In the genomic region with DNA sequence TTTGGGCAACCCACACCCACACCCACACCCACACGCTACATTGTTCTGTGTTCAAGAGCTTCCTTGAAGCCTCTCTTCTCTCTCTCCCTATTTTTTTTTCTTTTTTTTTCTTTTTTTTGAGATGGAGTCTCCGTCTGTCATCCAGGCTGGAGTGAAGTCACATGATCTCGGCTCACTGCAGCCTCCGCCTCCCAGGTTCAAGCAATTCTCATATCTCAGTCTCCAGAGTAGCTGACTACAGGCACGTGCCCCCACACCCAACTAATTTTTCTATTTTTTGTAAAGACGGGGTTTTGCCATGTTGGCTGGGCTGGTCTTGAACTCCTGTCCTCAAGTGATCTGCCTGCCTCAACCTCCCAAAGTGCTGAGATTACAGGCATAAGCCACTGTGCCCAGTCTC, we compare ENCODE assay signal across 8 cellular contexts.
"Had no signal": no experiment of that assay in that cellular context is flagged by ENCODE, and none has a peak within 500 bp of the region (broad histone marks: within the 10 kb centered on the region; RNA-seq: fewer than 3 reads in every experiment).

No MANE protein-coding gene starts in this region.

- H3K4me3 ChIP-seq: GM12878 had no signal

- ATAC-seq: GM12878 had no signal

- FAIRE-seq: G401.6, GM12878, GM12891, GM12892, GM18507, GM19239 had no signal

- DNase-seq: GDM1, GF-D8 had no signal
